In genomic region chr13:109293166-109293565, GRCh38 we compare ENCODE assay signal across 29 cellular contexts.
"Had no signal": no experiment of that assay in that cellular context is flagged by ENCODE, and none has a peak within 500 bp of the region (broad histone marks: within the 10 kb centered on the region; RNA-seq: fewer than 3 reads in every experiment).

No MANE protein-coding gene starts in this region.

- H3K4me1 ChIP-seq: colonic mucosa, gastroesophageal sphincter, left lung, psoas muscle, spleen, testis, tibial nerve had no signal

- H3K27me3 Mint-ChIP-seq: central memory CD8-positive, alpha-beta T cell; dendritic cell treated with granulocyte-macrophage colony-stimulating factor and Interleukin-4, amounts not matched to agents 40 ng/mL and 50 ng/mL, for 4 days; stimulated activated naive B cell treated with anti-CD40 and anti-IgM and Interleukin-4, amounts not matched to agents 10 μg/mL and 1 μg/mL and 100 μg/mL, for 72 hours had no signal

- H3K4me1 Mint-ChIP-seq: central memory CD8-positive, alpha-beta T cell; endodermal cell; naive thymus-derived CD8-positive, alpha-beta T cell; stimulated activated naive B cell treated with anti-CD40 and anti-IgM and Interleukin-4, amounts not matched to agents 10 μg/mL and 1 μg/mL and 100 μg/mL, for 72 hours had no signal

- H3K4me3 Mint-ChIP-seq: central memory CD8-positive, alpha-beta T cell; dendritic cell treated with granulocyte-macrophage colony-stimulating factor and Interleukin-4, amounts not matched to agents 40 ng/mL and 50 ng/mL, for 4 days; endodermal cell; naive thymus-derived CD8-positive, alpha-beta T cell; stimulated activated naive B cell treated with anti-CD40 and anti-IgM and Interleukin-4, amounts not matched to agents 10 μg/mL and 1 μg/mL and 100 μg/mL, for 72 hours had no signal

- H3K27me3 ChIP-seq: colonic mucosa, gastroesophageal sphincter, heart right ventricle, left lung, ovary, spleen, testis, tibial nerve had no signal

- H3K9me3 ChIP-seq: colonic mucosa, gastroesophageal sphincter, psoas muscle, testis, tibial nerve had no signal

- FAIRE-seq: islet of Langerhans had no signal

- H3K4me3 ChIP-seq: colonic mucosa, gastroesophageal sphincter, heart right ventricle, left lung, ovary, psoas muscle, skin epidermis, spleen, testis, tibial nerve had no signal

- H3K27ac ChIP-seq: colonic mucosa, epithelial cell of prostate, gastroesophageal sphincter, heart right ventricle, left lung, ovary, psoas muscle, skin epidermis, spleen, testis, tibial nerve had no signal

- DNase-seq: colonic mucosa; effector CD8-positive, alpha-beta T cell; endodermal cell; foreskin fibroblast; glutamatergic neuron; heart right ventricle; hippocampal formation; left cardiac atrium; left lung; mammary epithelial cell; naive thymus-derived CD8-positive, alpha-beta T cell; occipital lobe; ovary; posterior cingulate gyrus; psoas muscle; right cardiac atrium; spleen; stimulated activated CD4-positive, alpha-beta T cell treated with anti-CD3 and anti-CD28 coated beads, Interleukin-4, amount 100 ng/mL, for 4 hours; stimulated activated naive B cell treated with anti-CD40 and anti-IgM and Interleukin-4, amounts not matched to agents 10 μg/mL and 1 μg/mL and 100 μg/mL, for 72 hours; substantia nigra; testis had no signal

- H3K36me3 ChIP-seq: colonic mucosa, gastroesophageal sphincter, heart right ventricle, left lung, ovary, spleen, tibial nerve had no signal

- ATAC-seq: esophagus mucosa; gastroesophageal sphincter; left cardiac atrium; left lung; naive thymus-derived CD8-positive, alpha-beta T cell; stimulated activated naive B cell treated with anti-CD40 and anti-IgM and Interleukin-4, amounts not matched to agents 10 μg/mL and 1 μg/mL and 100 μg/mL, for 72 hours had no signal

- H3K27ac Mint-ChIP-seq: dendritic cell treated with granulocyte-macrophage colony-stimulating factor and Interleukin-4, amounts not matched to agents 40 ng/mL and 50 ng/mL, for 4 days; endodermal cell; naive thymus-derived CD8-positive, alpha-beta T cell; stimulated activated naive B cell treated with anti-CD40 and anti-IgM and Interleukin-4, amounts not matched to agents 10 μg/mL and 1 μg/mL and 100 μg/mL, for 72 hours had no signal

- H3K9me3 Mint-ChIP-seq: central memory CD8-positive, alpha-beta T cell; dendritic cell treated with granulocyte-macrophage colony-stimulating factor and Interleukin-4, amounts not matched to agents 40 ng/mL and 50 ng/mL, for 4 days had no signal
